In the genomic region with DNA sequence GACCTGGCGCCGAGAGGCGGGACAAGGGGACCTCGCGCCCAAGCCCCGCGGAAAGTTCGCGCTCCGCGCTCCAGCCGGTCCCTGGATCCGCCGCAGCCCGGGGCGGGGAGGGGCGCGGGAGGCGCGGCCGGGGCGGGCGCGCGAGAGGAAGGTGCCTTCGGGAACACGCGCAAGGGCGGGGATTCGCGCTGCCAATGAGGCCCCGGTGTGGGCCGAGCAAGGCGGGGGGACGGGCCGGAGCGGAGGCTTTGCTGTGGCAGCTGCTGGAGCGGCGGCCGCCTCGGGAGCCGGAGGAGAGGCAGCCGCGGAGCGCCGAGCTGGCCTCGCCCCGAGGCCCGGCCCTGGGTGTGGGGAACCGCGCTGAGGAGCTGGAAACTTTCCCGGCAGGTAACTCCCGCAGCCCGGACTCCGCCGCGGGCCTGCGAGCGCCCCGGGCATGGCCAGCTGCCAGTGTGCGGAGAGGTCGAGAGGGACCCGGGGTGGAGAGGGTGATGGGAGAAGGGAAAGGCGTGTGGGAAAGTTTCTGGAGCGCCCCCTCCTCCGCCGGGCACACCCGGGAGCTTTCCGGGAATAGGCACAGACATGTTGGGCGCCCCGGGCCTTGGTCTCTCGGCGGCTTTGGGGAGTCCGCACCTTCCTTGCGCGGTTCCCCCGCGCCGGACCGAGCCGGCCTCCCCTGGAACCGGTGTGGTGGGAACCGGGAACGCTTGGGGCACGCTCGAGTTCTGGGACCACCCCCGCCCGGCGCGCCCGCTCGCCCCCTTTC, we compare ENCODE assay signal across 1 cellular context.
TF ChIP-seq lines count a peak whose summit lies in the region.

A gene (plus strand): TSS at position 245 of the 766 bp plus-strand sequence. CDS start 97,271 bp downstream, outside the sequence.

TF ChIP-seq in HepG2, 621 proteins besides CTCF, POLR2A, EP300 and RAD21 (continued from another document and continues in another):
- TF ChIP-seq, protein P1, sequence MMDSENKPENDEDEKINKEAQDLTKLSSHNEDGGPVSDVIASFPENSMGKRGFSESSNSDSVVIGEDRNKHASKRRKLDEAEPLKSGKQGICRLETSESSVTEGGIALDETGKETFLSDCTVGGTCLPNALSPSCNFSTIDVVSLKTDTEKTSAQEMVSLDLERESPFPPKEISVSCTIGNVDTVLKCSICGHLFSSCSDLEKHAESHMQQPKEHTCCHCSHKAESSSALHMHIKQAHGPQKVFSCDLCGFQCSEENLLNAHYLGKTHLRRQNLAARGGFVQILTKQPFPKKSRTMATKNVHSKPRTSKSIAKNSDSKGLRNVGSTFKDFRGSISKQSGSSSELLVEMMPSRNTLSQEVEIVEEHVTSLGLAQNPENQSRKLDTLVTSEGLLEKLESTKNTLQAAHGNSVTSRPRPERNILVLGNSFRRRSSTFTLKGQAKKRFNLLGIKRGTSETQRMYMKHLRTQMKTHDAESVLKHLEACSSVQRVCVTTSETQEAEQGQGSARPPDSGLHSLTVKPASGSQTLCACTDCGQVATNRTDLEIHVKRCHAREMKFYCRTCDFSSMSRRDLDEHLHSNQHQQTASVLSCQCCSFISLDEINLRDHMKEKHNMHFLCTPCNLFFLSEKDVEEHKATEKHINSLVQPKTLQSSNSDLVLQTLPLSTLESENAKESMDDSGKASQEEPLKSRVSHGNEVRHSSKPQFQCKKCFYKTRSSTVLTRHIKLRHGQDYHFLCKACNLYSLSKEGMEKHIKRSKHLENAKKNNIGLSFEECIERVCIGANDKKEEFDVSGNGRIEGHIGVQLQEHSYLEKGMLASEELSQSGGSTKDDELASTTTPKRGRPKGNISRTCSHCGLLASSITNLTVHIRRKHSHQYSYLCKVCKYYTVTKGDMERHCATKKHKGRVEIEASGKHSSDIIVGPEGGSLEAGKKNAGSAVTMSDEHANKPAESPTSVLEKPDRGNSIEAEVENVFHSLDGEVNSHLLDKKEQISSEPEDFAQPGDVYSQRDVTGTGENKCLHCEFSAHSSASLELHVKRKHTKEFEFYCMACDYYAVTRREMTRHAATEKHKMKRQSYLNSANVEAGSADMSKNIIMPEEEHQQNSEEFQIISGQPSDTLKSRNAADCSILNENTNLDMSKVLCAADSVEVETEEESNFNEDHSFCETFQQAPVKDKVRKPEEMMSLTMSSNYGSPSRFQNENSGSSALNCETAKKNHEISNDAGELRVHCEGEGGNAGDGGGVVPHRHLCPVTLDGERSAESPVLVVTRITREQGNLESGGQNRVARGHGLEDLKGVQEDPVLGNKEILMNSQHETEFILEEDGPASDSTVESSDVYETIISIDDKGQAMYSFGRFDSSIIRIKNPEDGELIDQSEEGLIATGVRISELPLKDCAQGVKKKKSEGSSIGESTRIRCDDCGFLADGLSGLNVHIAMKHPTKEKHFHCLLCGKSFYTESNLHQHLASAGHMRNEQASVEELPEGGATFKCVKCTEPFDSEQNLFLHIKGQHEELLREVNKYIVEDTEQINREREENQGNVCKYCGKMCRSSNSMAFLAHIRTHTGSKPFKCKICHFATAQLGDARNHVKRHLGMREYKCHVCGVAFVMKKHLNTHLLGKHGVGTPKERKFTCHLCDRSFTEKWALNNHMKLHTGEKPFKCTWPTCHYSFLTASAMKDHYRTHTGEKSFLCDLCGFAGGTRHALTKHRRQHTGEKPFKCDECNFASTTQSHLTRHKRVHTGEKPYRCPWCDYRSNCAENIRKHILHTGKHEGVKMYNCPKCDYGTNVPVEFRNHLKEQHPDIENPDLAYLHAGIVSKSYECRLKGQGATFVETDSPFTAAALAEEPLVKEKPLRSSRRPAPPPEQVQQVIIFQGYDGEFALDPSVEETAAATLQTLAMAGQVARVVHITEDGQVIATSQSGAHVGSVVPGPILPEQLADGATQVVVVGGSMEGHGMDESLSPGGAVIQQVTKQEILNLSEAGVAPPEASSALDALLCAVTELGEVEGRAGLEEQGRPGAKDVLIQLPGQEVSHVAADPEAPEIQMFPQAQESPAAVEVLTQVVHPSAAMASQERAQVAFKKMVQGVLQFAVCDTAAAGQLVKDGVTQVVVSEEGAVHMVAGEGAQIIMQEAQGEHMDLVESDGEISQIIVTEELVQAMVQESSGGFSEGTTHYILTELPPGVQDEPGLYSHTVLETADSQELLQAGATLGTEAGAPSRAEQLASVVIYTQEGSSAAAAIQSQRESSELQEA (CRISPR knock-in tag; IDR thresholded peaks at IDR 0.05; ENCODE audit: not compliant biosample characterization) = no peak
- TF ChIP-seq JUNB (CRISPR knock-in tag; IDR thresholded peaks at IDR 0.05; ENCODE audit: borderline replicate concordance) = no peak
- no peak for TF ChIP-seq ZNF34 (CRISPR knock-in tag; IDR thresholded peaks at IDR 0.05; ENCODE audit: borderline replicate concordance)
- no peak for TF ChIP-seq DPF2 (CRISPR knock-in tag; IDR thresholded peaks at IDR 0.05; ENCODE audit: borderline replicate concordance, low read depth)
- TF ChIP-seq FIP1L1 (IDR thresholded peaks at IDR 0.05; ENCODE audit: borderline replicate concordance, insufficient read depth, low read depth, low read length) = no peak
- no peak for TF ChIP-seq ZNF20 (CRISPR knock-in tag; IDR thresholded peaks at IDR 0.05)
- TF ChIP-seq, protein P2, sequence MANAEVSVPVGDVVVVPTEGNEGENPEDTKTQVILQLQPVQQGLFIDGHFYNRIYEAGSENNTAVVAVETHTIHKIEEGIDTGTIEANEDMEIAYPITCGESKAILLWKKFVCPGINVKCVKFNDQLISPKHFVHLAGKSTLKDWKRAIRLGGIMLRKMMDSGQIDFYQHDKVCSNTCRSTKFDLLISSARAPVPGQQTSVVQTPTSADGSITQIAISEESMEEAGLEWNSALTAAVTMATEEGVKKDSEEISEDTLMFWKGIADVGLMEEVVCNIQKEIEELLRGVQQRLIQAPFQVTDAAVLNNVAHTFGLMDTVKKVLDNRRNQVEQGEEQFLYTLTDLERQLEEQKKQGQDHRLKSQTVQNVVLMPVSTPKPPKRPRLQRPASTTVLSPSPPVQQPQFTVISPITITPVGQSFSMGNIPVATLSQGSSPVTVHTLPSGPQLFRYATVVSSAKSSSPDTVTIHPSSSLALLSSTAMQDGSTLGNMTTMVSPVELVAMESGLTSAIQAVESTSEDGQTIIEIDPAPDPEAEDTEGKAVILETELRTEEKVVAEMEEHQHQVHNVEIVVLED (CRISPR knock-in tag; IDR thresholded peaks at IDR 0.05; ENCODE audit: borderline replicate concordance) = no peak
- TF ChIP-seq ONECUT2 (CRISPR knock-in tag; IDR thresholded peaks at IDR 0.05) = no peak
- TF ChIP-seq, protein P3, sequence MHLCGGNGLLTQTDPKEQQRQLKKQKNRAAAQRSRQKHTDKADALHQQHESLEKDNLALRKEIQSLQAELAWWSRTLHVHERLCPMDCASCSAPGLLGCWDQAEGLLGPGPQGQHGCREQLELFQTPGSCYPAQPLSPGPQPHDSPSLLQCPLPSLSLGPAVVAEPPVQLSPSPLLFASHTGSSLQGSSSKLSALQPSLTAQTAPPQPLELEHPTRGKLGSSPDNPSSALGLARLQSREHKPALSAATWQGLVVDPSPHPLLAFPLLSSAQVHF (CRISPR knock-in tag; IDR thresholded peaks at IDR 0.05) = no peak
- 0 out of 2 replicates have a peak, but pooled peaks have one; percentile 13 for TF ChIP-seq ZNF619 (CRISPR knock-in tag; IDR thresholded peaks at IDR 0.05)
- TF ChIP-seq ZNF674 (CRISPR knock-in tag; IDR thresholded peaks at IDR 0.05; ENCODE audit: low read depth) = no peak
- TF ChIP-seq, protein P4, sequence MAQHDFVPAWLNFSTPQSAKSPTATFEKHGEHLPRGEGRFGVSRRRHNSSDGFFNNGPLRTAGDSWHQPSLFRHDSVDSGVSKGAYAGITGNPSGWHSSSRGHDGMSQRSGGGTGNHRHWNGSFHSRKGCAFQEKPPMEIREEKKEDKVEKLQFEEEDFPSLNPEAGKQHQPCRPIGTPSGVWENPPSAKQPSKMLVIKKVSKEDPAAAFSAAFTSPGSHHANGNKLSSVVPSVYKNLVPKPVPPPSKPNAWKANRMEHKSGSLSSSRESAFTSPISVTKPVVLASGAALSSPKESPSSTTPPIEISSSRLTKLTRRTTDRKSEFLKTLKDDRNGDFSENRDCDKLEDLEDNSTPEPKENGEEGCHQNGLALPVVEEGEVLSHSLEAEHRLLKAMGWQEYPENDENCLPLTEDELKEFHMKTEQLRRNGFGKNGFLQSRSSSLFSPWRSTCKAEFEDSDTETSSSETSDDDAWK (CRISPR knock-in tag; IDR thresholded peaks at IDR 0.05) = no peak
- no peak for TF ChIP-seq ZNF766 (CRISPR knock-in tag; IDR thresholded peaks at IDR 0.05; ENCODE audit: borderline replicate concordance)
- TF ChIP-seq, protein P5, sequence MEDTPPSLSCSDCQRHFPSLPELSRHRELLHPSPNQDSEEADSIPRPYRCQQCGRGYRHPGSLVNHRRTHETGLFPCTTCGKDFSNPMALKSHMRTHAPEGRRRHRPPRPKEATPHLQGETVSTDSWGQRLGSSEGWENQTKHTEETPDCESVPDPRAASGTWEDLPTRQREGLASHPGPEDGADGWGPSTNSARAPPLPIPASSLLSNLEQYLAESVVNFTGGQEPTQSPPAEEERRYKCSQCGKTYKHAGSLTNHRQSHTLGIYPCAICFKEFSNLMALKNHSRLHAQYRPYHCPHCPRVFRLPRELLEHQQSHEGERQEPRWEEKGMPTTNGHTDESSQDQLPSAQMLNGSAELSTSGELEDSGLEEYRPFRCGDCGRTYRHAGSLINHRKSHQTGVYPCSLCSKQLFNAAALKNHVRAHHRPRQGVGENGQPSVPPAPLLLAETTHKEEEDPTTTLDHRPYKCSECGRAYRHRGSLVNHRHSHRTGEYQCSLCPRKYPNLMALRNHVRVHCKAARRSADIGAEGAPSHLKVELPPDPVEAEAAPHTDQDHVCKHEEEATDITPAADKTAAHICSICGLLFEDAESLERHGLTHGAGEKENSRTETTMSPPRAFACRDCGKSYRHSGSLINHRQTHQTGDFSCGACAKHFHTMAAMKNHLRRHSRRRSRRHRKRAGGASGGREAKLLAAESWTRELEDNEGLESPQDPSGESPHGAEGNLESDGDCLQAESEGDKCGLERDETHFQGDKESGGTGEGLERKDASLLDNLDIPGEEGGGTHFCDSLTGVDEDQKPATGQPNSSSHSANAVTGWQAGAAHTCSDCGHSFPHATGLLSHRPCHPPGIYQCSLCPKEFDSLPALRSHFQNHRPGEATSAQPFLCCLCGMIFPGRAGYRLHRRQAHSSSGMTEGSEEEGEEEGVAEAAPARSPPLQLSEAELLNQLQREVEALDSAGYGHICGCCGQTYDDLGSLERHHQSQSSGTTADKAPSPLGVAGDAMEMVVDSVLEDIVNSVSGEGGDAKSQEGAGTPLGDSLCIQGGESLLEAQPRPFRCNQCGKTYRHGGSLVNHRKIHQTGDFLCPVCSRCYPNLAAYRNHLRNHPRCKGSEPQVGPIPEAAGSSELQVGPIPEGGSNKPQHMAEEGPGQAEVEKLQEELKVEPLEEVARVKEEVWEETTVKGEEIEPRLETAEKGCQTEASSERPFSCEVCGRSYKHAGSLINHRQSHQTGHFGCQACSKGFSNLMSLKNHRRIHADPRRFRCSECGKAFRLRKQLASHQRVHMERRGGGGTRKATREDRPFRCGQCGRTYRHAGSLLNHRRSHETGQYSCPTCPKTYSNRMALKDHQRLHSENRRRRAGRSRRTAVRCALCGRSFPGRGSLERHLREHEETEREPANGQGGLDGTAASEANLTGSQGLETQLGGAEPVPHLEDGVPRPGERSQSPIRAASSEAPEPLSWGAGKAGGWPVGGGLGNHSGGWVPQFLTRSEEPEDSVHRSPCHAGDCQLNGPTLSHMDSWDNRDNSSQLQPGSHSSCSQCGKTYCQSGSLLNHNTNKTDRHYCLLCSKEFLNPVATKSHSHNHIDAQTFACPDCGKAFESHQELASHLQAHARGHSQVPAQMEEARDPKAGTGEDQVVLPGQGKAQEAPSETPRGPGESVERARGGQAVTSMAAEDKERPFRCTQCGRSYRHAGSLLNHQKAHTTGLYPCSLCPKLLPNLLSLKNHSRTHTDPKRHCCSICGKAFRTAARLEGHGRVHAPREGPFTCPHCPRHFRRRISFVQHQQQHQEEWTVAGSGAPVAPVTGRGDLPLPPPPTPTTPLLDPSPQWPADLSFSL (CRISPR knock-in tag; IDR thresholded peaks at IDR 0.05) = no peak
- no peak for TF ChIP-seq HDAC6 (IDR thresholded peaks at IDR 0.05; ENCODE audit: low read depth, low read length)
- TF ChIP-seq, protein P6, sequence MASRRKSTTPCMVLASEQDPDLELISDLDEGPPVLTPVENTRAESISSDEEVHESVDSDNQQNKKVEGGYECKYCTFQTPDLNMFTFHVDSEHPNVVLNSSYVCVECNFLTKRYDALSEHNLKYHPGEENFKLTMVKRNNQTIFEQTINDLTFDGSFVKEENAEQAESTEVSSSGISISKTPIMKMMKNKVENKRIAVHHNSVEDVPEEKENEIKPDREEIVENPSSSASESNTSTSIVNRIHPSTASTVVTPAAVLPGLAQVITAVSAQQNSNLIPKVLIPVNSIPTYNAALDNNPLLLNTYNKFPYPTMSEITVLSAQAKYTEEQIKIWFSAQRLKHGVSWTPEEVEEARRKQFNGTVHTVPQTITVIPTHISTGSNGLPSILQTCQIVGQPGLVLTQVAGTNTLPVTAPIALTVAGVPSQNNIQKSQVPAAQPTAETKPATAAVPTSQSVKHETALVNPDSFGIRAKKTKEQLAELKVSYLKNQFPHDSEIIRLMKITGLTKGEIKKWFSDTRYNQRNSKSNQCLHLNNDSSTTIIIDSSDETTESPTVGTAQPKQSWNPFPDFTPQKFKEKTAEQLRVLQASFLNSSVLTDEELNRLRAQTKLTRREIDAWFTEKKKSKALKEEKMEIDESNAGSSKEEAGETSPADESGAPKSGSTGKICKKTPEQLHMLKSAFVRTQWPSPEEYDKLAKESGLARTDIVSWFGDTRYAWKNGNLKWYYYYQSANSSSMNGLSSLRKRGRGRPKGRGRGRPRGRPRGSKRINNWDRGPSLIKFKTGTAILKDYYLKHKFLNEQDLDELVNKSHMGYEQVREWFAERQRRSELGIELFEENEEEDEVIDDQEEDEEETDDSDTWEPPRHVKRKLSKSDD (CRISPR knock-in tag; IDR thresholded peaks at IDR 0.05; ENCODE audit: low read depth) = no peak
- TF ChIP-seq, protein P7, sequence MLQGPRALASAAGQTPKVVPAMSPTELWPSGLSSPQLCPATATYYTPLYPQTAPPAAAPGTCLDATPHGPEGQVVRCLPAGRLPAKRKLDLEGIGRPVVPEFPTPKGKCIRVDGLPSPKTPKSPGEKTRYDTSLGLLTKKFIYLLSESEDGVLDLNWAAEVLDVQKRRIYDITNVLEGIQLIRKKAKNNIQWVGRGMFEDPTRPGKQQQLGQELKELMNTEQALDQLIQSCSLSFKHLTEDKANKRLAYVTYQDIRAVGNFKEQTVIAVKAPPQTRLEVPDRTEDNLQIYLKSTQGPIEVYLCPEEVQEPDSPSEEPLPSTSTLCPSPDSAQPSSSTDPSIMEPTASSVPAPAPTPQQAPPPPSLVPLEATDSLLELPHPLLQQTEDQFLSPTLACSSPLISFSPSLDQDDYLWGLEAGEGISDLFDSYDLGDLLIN (CRISPR knock-in tag; IDR thresholded peaks at IDR 0.05; ENCODE audit: borderline replicate concordance) = no peak
- no peak for TF ChIP-seq KAT2B (IDR thresholded peaks at IDR 0.05; ENCODE audit: borderline replicate concordance, low read depth, low read length)
- TF ChIP-seq RBM39 (IDR thresholded peaks at IDR 0.05; ENCODE audit: low read depth, low read length, poor library complexity, severe bottlenecking) = peak; percentile 59
